ENCODE assay signal across 1 cellular context in genomic region chr6:6717953-6718352, GRCh38.
TF ChIP-seq lines count a peak whose summit lies in the region.

No MANE protein-coding gene starts in this region.

TF ChIP-seq in K562, 482 proteins besides CTCF, POLR2A, EP300 and RAD21 (continued from another document):
- TF ChIP-seq E2F8 (IDR thresholded peaks at IDR 0.05; ENCODE audit: low read depth, partially characterized antibody) (no peak), C11orf30 (IDR thresholded peaks at IDR 0.05; ENCODE audit: low read depth) (peak; percentile 78), ELF1 (tag; IDR thresholded peaks at IDR 0.05) (no peak), TFAP4 (CRISPR knock-in tag; IDR thresholded peaks at IDR 0.05; ENCODE audit: borderline replicate concordance) (no peak), ZFX (CRISPR knock-in tag; IDR thresholded peaks at IDR 0.05) (no peak), ZNF316 (IDR thresholded peaks at IDR 0.05) (peak; percentile 83), CUX1 (CRISPR knock-in tag; IDR thresholded peaks at IDR 0.05) (no peak), ZNF740 (CRISPR knock-in tag; IDR thresholded peaks at IDR 0.05) (no peak), ZNF740 (tag; IDR thresholded peaks at IDR 0.05) (no peak), RBM15 (IDR thresholded peaks at IDR 0.05; ENCODE audit: insufficient read depth, low read length) (no peak), KDM5B (IDR thresholded peaks at IDR 0.05; ENCODE audit: insufficient replicate concordance, low read depth, low read length) (no peak), MAFF (IDR thresholded peaks at IDR 0.05; ENCODE audit: low read length) (peak; percentile 44; the same call in 1 of the 2 replicates), NR2C1 (IDR thresholded peaks at IDR 0.05) (no peak), NR2C1 (tag; IDR thresholded peaks at IDR 0.05) (no peak), NUFIP1 (IDR thresholded peaks at IDR 0.05; ENCODE audit: partially characterized antibody) (no peak), PBX2 (CRISPR knock-in tag; IDR thresholded peaks at IDR 0.05; ENCODE audit: low read depth) (no peak), PBX2 (tag; conservative IDR thresholded peaks at IDR 0.05; ENCODE audit: low read depth) (no peak), ZNF263 (CRISPR knock-in tag; IDR thresholded peaks at IDR 0.05; ENCODE audit: borderline replicate concordance) (no peak), ELK3 (CRISPR knock-in tag; IDR thresholded peaks at IDR 0.05) (no peak), HSF4 (CRISPR knock-in tag; IDR thresholded peaks at IDR 0.05; ENCODE audit: borderline replicate concordance) (no peak)
